Comparison of ENCODE assay signal across 1 cellular context in genomic region chr3:177483182-177483967, GRCh38.
TF ChIP-seq lines count a peak whose summit lies in the region.

No MANE protein-coding gene starts in this region.

TF ChIP-seq in K562, 482 proteins besides CTCF, POLR2A, EP300 and RAD21 (continued from another document and continues in another):
- no peak for TF ChIP-seq ZNF318 (IDR thresholded peaks at IDR 0.05; ENCODE audit: borderline replicate concordance in 1 of 2, low read depth in 1 of 2)
- no peak for TF ChIP-seq THRB (CRISPR knock-in tag; conservative IDR thresholded peaks at IDR 0.05)
- 0 out of 2 replicates have a peak, but pooled peaks have one; percentile 31 for TF ChIP-seq THAP7 (CRISPR knock-in tag; IDR thresholded peaks at IDR 0.05)
- no peak for TF ChIP-seq ATF2 (CRISPR knock-in tag; IDR thresholded peaks at IDR 0.05)
- TF ChIP-seq MYNN (IDR thresholded peaks at IDR 0.05): peak; percentile 55; the same call in 1 of the 2 replicates
- no peak for TF ChIP-seq MYNN (CRISPR knock-in tag; IDR thresholded peaks at IDR 0.05)
- TF ChIP-seq ZSCAN29 (IDR thresholded peaks at IDR 0.05): no peak
- no peak for TF ChIP-seq POLR3G (IDR thresholded peaks at IDR 0.05; ENCODE audit: extremely low read depth, insufficient read length, insufficient replicate concordance)
- TF ChIP-seq TSHZ1 (CRISPR knock-in tag; IDR thresholded peaks at IDR 0.05): no peak
- TF ChIP-seq KDM5B (IDR thresholded peaks at IDR 0.05; ENCODE audit: insufficient replicate concordance, low read depth, low read length): no peak
- no peak for TF ChIP-seq SIN3A (IDR thresholded peaks at IDR 0.05; ENCODE audit: borderline replicate concordance in 2 of 2, control insufficient read depth in 1 of 2, low read depth in 2 of 2, low read length in 2 of 2)
- TF ChIP-seq ZNF511 (CRISPR knock-in tag; IDR thresholded peaks at IDR 0.05): no peak
- no peak for TF ChIP-seq ZHX1 (conservative IDR thresholded peaks at IDR 0.05; ENCODE audit: low read length)
- no peak for TF ChIP-seq CREBBP (IDR thresholded peaks at IDR 0.05; ENCODE audit: low read depth, low read length)
- TF ChIP-seq BRD9 (IDR thresholded peaks at IDR 0.05; ENCODE audit: low read depth, partially characterized antibody): no peak
- peak in 1 of 2 experiments; percentile 74; a peak in 1 of 4 replicates for TF ChIP-seq HDAC1 (IDR thresholded peaks at IDR 0.05)
- no peak for TF ChIP-seq ZNF444 (CRISPR knock-in tag; IDR thresholded peaks at IDR 0.05)
- no peak for TF ChIP-seq MYBL2 (IDR thresholded peaks at IDR 0.05; ENCODE audit: low read depth)
- TF ChIP-seq MYBL2 (CRISPR knock-in tag; IDR thresholded peaks at IDR 0.05; ENCODE audit: borderline replicate concordance): no peak
- TF ChIP-seq FOXK1 (CRISPR knock-in tag; IDR thresholded peaks at IDR 0.05; ENCODE audit: borderline replicate concordance): no peak
- TF ChIP-seq ZNF408 (CRISPR knock-in tag; IDR thresholded peaks at IDR 0.05; ENCODE audit: low read depth): no peak
- TF ChIP-seq PHB2 (IDR thresholded peaks at IDR 0.05; ENCODE audit: low read depth): 0 out of 2 replicates have a peak, but pooled peaks have one; percentile 43
- TF ChIP-seq HBP1 (CRISPR knock-in tag; IDR thresholded peaks at IDR 0.05): no peak
- peak; percentile 67 for TF ChIP-seq JUND (IDR thresholded peaks at IDR 0.05; ENCODE audit: borderline replicate concordance, low read depth, low read length)
- TF ChIP-seq JUND (tag; IDR thresholded peaks at IDR 0.05; ENCODE audit: borderline replicate concordance, low read depth, low read length): peak; percentile 64; the same call in 2 of the 3 replicates
- no peak for TF ChIP-seq HDGF (IDR thresholded peaks at IDR 0.05)
- TF ChIP-seq BRF1 (IDR thresholded peaks at IDR 0.05; ENCODE audit: borderline replicate concordance, extremely low read depth, insufficient read length): no peak
- TF ChIP-seq PBX2 (CRISPR knock-in tag; IDR thresholded peaks at IDR 0.05; ENCODE audit: low read depth): no peak
- TF ChIP-seq PBX2 (tag; conservative IDR thresholded peaks at IDR 0.05; ENCODE audit: low read depth): peak; percentile 75
- no peak for TF ChIP-seq ZNF778 (CRISPR knock-in tag; IDR thresholded peaks at IDR 0.05)
